In the genomic region with DNA sequence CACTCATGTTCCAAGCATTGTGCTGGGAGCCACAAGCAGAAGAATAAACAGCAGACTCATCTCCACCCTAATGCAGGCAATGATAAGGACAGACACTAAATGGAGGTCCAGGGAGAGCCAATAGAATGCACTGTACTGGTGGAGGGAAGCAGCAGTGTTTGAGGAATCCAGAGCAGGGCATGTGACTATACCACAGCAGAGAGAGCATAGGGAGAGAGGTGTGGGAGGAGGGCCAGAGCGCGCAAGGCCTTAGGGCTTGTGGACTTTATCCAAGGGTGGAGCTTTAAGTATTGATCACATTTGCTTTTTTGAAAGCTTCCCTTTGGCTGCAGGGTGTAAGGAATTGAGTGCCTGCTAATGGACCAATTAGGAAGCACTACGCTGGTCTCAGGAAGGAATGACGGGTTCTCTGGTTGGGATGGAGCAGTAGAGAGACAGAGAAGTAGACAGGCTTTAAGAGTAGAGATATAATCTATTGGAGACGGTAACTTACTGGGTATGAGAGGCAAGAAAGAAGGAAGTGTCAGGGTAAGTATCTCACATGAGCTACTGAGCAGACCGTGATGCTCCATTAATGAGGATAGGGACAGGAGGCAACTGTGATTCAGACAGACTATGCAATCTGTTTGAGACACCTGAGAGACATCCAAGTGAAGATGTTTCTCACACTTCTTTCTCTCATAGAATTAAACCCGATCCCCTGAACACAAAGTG, we compare ENCODE assay signal across 1 cellular context.
TF ChIP-seq lines count a peak whose summit lies in the region.

No MANE protein-coding gene starts in this region.

TF ChIP-seq in HepG2, 621 proteins besides CTCF, POLR2A, EP300 and RAD21 (continued from another document and continues in another):
- no peak for TF ChIP-seq SUZ12 (IDR thresholded peaks at IDR 0.05; ENCODE audit: low read depth, low read length)
- TF ChIP-seq, protein P1, sequence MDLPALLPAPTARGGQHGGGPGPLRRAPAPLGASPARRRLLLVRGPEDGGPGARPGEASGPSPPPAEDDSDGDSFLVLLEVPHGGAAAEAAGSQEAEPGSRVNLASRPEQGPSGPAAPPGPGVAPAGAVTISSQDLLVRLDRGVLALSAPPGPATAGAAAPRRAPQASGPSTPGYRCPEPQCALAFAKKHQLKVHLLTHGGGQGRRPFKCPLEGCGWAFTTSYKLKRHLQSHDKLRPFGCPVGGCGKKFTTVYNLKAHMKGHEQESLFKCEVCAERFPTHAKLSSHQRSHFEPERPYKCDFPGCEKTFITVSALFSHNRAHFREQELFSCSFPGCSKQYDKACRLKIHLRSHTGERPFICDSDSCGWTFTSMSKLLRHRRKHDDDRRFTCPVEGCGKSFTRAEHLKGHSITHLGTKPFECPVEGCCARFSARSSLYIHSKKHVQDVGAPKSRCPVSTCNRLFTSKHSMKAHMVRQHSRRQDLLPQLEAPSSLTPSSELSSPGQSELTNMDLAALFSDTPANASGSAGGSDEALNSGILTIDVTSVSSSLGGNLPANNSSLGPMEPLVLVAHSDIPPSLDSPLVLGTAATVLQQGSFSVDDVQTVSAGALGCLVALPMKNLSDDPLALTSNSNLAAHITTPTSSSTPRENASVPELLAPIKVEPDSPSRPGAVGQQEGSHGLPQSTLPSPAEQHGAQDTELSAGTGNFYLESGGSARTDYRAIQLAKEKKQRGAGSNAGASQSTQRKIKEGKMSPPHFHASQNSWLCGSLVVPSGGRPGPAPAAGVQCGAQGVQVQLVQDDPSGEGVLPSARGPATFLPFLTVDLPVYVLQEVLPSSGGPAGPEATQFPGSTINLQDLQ (CRISPR knock-in tag; IDR thresholded peaks at IDR 0.05): no peak
- TF ChIP-seq TRIM24 (CRISPR knock-in tag; IDR thresholded peaks at IDR 0.05): no peak
- TF ChIP-seq SP5 (CRISPR knock-in tag; IDR thresholded peaks at IDR 0.05; ENCODE audit: borderline replicate concordance, low read depth): peak; percentile 78
- TF ChIP-seq ZNF703 (CRISPR knock-in tag; IDR thresholded peaks at IDR 0.05; ENCODE audit: borderline replicate concordance): no peak
- no peak for TF ChIP-seq CBX1 (IDR thresholded peaks at IDR 0.05; ENCODE audit: low read depth)
- TF ChIP-seq PAF1 (CRISPR knock-in tag; IDR thresholded peaks at IDR 0.05): no peak
- 0 out of 2 replicates have a peak, but pooled peaks have one; percentile 29 for TF ChIP-seq MIER2 (CRISPR knock-in tag; IDR thresholded peaks at IDR 0.05)
- TF ChIP-seq, protein P2, sequence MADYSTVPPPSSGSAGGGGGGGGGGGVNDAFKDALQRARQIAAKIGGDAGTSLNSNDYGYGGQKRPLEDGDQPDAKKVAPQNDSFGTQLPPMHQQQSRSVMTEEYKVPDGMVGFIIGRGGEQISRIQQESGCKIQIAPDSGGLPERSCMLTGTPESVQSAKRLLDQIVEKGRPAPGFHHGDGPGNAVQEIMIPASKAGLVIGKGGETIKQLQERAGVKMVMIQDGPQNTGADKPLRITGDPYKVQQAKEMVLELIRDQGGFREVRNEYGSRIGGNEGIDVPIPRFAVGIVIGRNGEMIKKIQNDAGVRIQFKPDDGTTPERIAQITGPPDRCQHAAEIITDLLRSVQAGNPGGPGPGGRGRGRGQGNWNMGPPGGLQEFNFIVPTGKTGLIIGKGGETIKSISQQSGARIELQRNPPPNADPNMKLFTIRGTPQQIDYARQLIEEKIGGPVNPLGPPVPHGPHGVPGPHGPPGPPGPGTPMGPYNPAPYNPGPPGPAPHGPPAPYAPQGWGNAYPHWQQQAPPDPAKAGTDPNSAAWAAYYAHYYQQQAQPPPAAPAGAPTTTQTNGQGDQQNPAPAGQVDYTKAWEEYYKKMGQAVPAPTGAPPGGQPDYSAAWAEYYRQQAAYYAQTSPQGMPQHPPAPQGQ (CRISPR knock-in tag; IDR thresholded peaks at IDR 0.05; ENCODE audit: borderline replicate concordance): no peak
- peak; percentile 72; the same call in 1 of the 2 replicates for TF ChIP-seq PHF21A (CRISPR knock-in tag; IDR thresholded peaks at IDR 0.05)
- no peak; the same call in 1 of the 2 replicates for TF ChIP-seq HHEX (CRISPR knock-in tag; IDR thresholded peaks at IDR 0.05)
- no peak for TF ChIP-seq ZNF549 (CRISPR knock-in tag; IDR thresholded peaks at IDR 0.05)
- TF ChIP-seq ZNF350 (CRISPR knock-in tag; IDR thresholded peaks at IDR 0.05; ENCODE audit: borderline replicate concordance, low read depth): peak; percentile 47; the same call in 1 of the 2 replicates
- TF ChIP-seq TEAD2 (CRISPR knock-in tag; IDR thresholded peaks at IDR 0.05): no peak
- TF ChIP-seq TCF12 (IDR thresholded peaks at IDR 0.05): no peak
- TF ChIP-seq TCF12 (CRISPR knock-in tag; IDR thresholded peaks at IDR 0.05): no peak
- TF ChIP-seq ZNF264 (CRISPR knock-in tag; IDR thresholded peaks at IDR 0.05): no peak; the same call in 1 of the 2 replicates
- peak; percentile 62; the same call in 1 of the 2 replicates for TF ChIP-seq MED1 (CRISPR knock-in tag; IDR thresholded peaks at IDR 0.05)
- TF ChIP-seq, protein P3, sequence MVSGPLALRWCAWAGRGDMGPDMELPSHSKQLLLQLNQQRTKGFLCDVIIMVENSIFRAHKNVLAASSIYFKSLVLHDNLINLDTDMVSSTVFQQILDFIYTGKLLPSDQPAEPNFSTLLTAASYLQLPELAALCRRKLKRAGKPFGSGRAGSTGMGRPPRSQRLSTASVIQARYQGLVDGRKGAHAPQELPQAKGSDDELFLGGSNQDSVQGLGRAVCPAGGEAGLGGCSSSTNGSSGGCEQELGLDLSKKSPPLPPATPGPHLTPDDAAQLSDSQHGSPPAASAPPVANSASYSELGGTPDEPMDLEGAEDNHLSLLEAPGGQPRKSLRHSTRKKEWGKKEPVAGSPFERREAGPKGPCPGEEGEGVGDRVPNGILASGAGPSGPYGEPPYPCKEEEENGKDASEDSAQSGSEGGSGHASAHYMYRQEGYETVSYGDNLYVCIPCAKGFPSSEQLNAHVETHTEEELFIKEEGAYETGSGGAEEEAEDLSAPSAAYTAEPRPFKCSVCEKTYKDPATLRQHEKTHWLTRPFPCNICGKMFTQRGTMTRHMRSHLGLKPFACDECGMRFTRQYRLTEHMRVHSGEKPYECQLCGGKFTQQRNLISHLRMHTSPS (CRISPR knock-in tag; IDR thresholded peaks at IDR 0.05; ENCODE audit: low read depth): no peak
- no peak for TF ChIP-seq ZNF572 (CRISPR knock-in tag; IDR thresholded peaks at IDR 0.05)
- no peak for TF ChIP-seq KDM1A (CRISPR knock-in tag; IDR thresholded peaks at IDR 0.05)
- no peak for TF ChIP-seq NR2F1 (CRISPR knock-in tag; IDR thresholded peaks at IDR 0.05)
- peak; percentile 44; the same call in 1 of the 2 replicates for TF ChIP-seq RARA (CRISPR knock-in tag; IDR thresholded peaks at IDR 0.05)
- TF ChIP-seq TOE1 (CRISPR knock-in tag; IDR thresholded peaks at IDR 0.05): no peak
- TF ChIP-seq GATAD2A (CRISPR knock-in tag; IDR thresholded peaks at IDR 0.05): peak; percentile 84
- no peak for TF ChIP-seq THYN1 (CRISPR knock-in tag; IDR thresholded peaks at IDR 0.05; ENCODE audit: borderline replicate concordance, low read depth)
- TF ChIP-seq ZNF570 (CRISPR knock-in tag; IDR thresholded peaks at IDR 0.05; ENCODE audit: borderline replicate concordance): no peak
- no peak for TF ChIP-seq RFXANK (CRISPR knock-in tag; IDR thresholded peaks at IDR 0.05)
- no peak for TF ChIP-seq MYNN (CRISPR knock-in tag; IDR thresholded peaks at IDR 0.05; ENCODE audit: low read depth)
- no peak for TF ChIP-seq TCF7 (IDR thresholded peaks at IDR 0.05; ENCODE audit: low read depth)
- TF ChIP-seq, protein P4, sequence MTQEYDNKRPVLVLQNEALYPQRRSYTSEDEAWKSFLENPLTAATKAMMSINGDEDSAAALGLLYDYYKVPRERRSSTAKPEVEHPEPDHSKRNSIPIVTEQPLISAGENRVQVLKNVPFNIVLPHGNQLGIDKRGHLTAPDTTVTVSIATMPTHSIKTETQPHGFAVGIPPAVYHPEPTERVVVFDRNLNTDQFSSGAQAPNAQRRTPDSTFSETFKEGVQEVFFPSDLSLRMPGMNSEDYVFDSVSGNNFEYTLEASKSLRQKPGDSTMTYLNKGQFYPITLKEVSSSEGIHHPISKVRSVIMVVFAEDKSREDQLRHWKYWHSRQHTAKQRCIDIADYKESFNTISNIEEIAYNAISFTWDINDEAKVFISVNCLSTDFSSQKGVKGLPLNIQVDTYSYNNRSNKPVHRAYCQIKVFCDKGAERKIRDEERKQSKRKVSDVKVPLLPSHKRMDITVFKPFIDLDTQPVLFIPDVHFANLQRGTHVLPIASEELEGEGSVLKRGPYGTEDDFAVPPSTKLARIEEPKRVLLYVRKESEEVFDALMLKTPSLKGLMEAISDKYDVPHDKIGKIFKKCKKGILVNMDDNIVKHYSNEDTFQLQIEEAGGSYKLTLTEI (CRISPR knock-in tag; conservative IDR thresholded peaks at IDR 0.05): no peak
- TF ChIP-seq TOPORS (CRISPR knock-in tag; IDR thresholded peaks at IDR 0.05): no peak
- TF ChIP-seq ZNF878 (CRISPR knock-in tag; IDR thresholded peaks at IDR 0.05): no peak
- TF ChIP-seq, protein P5, sequence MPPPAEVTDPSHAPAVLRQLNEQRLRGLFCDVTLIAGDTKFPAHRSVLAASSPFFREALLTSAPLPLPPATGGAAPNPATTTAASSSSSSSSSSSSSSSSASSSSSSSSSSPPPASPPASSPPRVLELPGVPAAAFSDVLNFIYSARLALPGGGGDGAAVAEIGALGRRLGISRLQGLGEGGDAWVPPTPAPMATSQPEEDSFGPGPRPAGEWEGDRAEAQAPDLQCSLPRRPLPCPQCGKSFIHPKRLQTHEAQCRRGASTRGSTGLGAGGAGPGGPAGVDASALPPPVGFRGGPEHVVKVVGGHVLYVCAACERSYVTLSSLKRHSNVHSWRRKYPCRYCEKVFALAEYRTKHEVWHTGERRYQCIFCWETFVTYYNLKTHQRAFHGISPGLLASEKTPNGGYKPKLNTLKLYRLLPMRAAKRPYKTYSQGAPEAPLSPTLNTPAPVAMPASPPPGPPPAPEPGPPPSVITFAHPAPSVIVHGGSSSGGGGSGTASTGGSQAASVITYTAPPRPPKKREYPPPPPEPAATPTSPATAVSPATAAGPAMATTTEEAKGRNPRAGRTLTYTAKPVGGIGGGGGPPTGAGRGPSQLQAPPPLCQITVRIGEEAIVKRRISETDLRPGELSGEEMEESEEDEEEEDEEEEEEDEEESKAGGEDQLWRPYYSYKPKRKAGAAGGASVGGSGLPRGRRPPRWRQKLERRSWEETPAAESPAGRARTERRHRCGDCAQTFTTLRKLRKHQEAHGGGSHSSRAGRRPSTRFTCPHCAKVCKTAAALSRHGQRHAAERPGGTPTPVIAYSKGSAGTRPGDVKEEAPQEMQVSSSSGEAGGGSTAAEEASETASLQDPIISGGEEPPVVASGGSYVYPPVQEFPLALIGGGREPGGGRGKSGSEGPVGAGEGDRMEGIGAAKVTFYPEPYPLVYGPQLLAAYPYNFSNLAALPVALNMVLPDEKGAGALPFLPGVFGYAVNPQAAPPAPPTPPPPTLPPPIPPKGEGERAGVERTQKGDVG (CRISPR knock-in tag; IDR thresholded peaks at IDR 0.05; ENCODE audit: borderline replicate concordance): no peak
- TF ChIP-seq TGIF2 (CRISPR knock-in tag; IDR thresholded peaks at IDR 0.05): 0 out of 2 replicates have a peak, but pooled peaks have one; percentile 17
- TF ChIP-seq, protein P6, sequence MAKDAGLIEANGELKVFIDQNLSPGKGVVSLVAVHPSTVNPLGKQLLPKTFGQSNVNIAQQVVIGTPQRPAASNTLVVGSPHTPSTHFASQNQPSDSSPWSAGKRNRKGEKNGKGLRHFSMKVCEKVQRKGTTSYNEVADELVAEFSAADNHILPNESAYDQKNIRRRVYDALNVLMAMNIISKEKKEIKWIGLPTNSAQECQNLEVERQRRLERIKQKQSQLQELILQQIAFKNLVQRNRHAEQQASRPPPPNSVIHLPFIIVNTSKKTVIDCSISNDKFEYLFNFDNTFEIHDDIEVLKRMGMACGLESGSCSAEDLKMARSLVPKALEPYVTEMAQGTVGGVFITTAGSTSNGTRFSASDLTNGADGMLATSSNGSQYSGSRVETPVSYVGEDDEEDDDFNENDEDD (CRISPR knock-in tag; IDR thresholded peaks at IDR 0.05; ENCODE audit: borderline replicate concordance): peak; percentile 97
- TF ChIP-seq, protein P7, sequence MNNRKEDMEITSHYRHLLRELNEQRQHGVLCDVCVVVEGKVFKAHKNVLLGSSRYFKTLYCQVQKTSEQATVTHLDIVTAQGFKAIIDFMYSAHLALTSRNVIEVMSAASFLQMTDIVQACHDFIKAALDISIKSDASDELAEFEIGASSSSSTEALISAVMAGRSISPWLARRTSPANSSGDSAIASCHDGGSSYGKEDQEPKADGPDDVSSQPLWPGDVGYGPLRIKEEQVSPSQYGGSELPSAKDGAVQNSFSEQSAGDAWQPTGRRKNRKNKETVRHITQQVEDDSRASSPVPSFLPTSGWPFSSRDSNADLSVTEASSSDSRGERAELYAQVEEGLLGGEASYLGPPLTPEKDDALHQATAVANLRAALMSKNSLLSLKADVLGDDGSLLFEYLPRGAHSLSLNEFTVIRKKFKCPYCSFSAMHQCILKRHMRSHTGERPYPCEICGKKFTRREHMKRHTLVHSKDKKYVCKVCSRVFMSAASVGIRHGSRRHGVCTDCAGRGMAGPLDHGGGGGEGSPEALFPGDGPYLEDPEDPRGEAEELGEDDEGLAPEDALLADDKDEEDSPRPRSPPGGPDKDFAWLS (CRISPR knock-in tag; IDR thresholded peaks at IDR 0.05; ENCODE audit: borderline replicate concordance): no peak
- TF ChIP-seq, protein P8, sequence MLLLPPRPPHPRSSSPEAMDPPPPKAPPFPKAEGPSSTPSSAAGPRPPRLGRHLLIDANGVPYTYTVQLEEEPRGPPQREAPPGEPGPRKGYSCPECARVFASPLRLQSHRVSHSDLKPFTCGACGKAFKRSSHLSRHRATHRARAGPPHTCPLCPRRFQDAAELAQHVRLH (CRISPR knock-in tag; IDR thresholded peaks at IDR 0.05; ENCODE audit: borderline replicate concordance, low read depth): peak; percentile 31; the same call in 1 of the 2 replicates
- TF ChIP-seq, protein P9, sequence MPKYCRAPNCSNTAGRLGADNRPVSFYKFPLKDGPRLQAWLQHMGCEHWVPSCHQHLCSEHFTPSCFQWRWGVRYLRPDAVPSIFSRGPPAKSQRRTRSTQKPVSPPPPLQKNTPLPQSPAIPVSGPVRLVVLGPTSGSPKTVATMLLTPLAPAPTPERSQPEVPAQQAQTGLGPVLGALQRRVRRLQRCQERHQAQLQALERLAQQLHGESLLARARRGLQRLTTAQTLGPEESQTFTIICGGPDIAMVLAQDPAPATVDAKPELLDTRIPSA (CRISPR knock-in tag; IDR thresholded peaks at IDR 0.05; ENCODE audit: borderline replicate concordance): no peak
- TF ChIP-seq, protein P10, sequence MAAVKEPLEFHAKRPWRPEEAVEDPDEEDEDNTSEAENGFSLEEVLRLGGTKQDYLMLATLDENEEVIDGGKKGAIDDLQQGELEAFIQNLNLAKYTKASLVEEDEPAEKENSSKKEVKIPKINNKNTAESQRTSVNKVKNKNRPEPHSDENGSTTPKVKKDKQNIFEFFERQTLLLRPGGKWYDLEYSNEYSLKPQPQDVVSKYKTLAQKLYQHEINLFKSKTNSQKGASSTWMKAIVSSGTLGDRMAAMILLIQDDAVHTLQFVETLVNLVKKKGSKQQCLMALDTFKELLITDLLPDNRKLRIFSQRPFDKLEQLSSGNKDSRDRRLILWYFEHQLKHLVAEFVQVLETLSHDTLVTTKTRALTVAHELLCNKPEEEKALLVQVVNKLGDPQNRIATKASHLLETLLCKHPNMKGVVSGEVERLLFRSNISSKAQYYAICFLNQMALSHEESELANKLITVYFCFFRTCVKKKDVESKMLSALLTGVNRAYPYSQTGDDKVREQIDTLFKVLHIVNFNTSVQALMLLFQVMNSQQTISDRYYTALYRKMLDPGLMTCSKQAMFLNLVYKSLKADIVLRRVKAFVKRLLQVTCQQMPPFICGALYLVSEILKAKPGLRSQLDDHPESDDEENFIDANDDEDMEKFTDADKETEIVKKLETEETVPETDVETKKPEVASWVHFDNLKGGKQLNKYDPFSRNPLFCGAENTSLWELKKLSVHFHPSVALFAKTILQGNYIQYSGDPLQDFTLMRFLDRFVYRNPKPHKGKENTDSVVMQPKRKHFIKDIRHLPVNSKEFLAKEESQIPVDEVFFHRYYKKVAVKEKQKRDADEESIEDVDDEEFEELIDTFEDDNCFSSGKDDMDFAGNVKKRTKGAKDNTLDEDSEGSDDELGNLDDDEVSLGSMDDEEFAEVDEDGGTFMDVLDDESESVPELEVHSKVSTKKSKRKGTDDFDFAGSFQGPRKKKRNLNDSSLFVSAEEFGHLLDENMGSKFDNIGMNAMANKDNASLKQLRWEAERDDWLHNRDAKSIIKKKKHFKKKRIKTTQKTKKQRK (IDR thresholded peaks at IDR 0.05; ENCODE audit: low read length): no peak
